Comparison of ENCODE assay signal across 17 cellular contexts in the genomic region with DNA sequence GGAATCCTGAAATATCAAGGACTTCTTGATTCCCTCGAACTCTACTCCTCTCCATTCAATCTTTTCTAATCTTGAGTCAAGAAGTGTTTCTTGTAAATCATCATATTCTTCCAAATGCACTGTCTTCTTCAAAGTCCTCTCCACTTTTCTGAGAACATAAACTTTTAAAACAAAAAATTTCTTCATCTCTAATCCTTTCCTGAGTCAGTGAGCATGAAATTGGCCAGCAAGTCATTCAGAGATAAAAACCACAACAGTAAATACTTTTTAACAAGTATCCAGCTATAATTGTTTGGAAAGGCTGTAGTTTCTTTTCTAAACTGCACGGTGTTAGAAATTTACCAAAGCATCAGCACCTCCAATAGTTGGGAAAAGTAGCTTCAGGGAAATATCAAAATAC.
"Had no signal": no experiment of that assay in that cellular context is flagged by ENCODE, and none has a peak within 500 bp of the region (broad histone marks: within the 10 kb centered on the region; RNA-seq: fewer than 3 reads in every experiment).

No MANE protein-coding gene starts in this region.

- ATAC-seq: left colon; mucosa of descending colon; naive thymus-derived CD8-positive, alpha-beta T cell; right cardiac atrium had no signal

- H3K36me3 ChIP-seq: colonic mucosa, ovary had no signal

- H3K4me3 ChIP-seq: colonic mucosa, mucosa of descending colon, ovary, smooth muscle cell had no signal

- H3K4me1 ChIP-seq: colonic mucosa had no signal

- H3K9me3 ChIP-seq: colonic mucosa, mucosa of descending colon, ovary had no signal

- DNase-seq: colonic mucosa; dermis blood vessel endothelial cell; erythroblast; foreskin melanocyte; immature natural killer cell; kidney; left colon; mucosa of descending colon; naive thymus-derived CD8-positive, alpha-beta T cell; ovary; right cardiac atrium; stimulated activated CD4-positive, alpha-beta T cell treated with anti-CD3 and anti-CD28 coated beads, Interleukin-2, amount 100 ng/mL, for 48 hours; stimulated activated naive CD4-positive, alpha-beta T cell treated with Interleukin-2 at 50 U/mL for 16 hours; trophoblast cell had no signal

- H3K27me3 ChIP-seq: colonic mucosa, ovary had no signal

- H3K27ac ChIP-seq: colonic mucosa, ovary had no signal

- FAIRE-seq: endothelial cell of umbilical vein, urothelium cell line had no signal
